In genomic region chr3:179653777-179654117, GRCh38 we compare ENCODE assay signal across 8 cellular contexts. TPM values are rescaled to one million over a fixed set of nuclear protein-coding genes. Genes with fewer than 3 reads are reported as not detected.
A peak's percentile ranks its signal among the peaks of the same experiment; 100 is the strongest.
DNase-seq lines count a peak whose midpoint lies in the region; ATAC-seq and TF ChIP-seq lines count a peak whose summit lies in the region.

No MANE protein-coding gene starts in this region.

- H4K20me1 ChIP-seq in PC-9 (ENCODE audit: insufficient read depth) = no peaks in the 10 kb centered on the region

- POLR2A ChIA-PET in PC-9 (lab: Charles Lee; ENCODE audit: unreplicated experiment) = interaction anchor here (1.6 kb wide), 1 partner anchor 9 kb away, joined by 4 read pairs; no protein-coding TSS in a partner anchor

- DNase-seq in GM12865 (ENCODE audit: low read depth) (no peak), PC-9 (peak in 1 of 2 experiments; percentile 46), vagina (ENCODE audit: extremely low spot score in 2 of 2) (no peak), mucosa of gallbladder (ENCODE audit: low spot score) (no peak), NCI-H524 treated with DMSO at 0.1 percent for 48 hours (lab: John Stamatoyannopoulos, UW) (no peak)

- BruUV-seq in PC-9 (replicated peaks; lab: Mats Ljungman, UMichigan) = TSS peak; percentile 53

- H3K4me3 ChIP-seq in GM12865 (ENCODE audit: low read depth, low read length) (peak overlapping the region; percentile 84), PC-9 (peak overlapping the region; percentile 97), muscle layer of duodenum (ENCODE audit: low read depth in 1 of 2, low read length in 2 of 2) (peak overlapping the region; percentile 69 to 89), vagina (peak overlapping the region; percentile 69 to 76)

- H3K4me1 ChIP-seq in PC-9 (replicated peaks; ENCODE audit: insufficient read depth) (peaks cover 9% of the 10 kb centered on the region), muscle layer of duodenum (ENCODE audit: control insufficient read depth in 1 of 2, insufficient read depth in 2 of 2, low read length in 2 of 2) (peaks cover 0 to 5% of the 10 kb centered on the region in 2 donors), vagina (peaks cover 11% of the 10 kb centered on the region)

- H3K9me2 ChIP-seq in PC-9 (ENCODE audit: insufficient read depth) = no peaks in the 10 kb centered on the region

- CTCF ChIA-PET in PC-9 (lab: Charles Lee) = interaction anchor here (0.6 to 0.7 kb wide), 2 partner anchors 97 to 710 kb away, joined by 3 read pairs; no protein-coding TSS in a partner anchor

- H3K36me3 ChIP-seq in PC-9 (ENCODE audit: low read depth) (no peaks in the 10 kb centered on the region), muscle layer of duodenum (ENCODE audit: control insufficient read depth in 1 of 2, insufficient read depth in 2 of 2, low read length in 2 of 2) (no peaks in the 10 kb centered on the region), vagina (no peaks in the 10 kb centered on the region)

- H2AFZ ChIP-seq in PC-9 = peak overlapping the region; percentile 92

- H3K27ac ChIP-seq in PC-9 (peak overlapping the region; percentile 57), cingulate gyrus (ENCODE audit: low read depth, low read length) (peak overlapping the region; percentile 91), muscle layer of duodenum (ENCODE audit: low read length) (peak overlapping the region; percentile 45), vagina (peak overlapping the region; percentile 90)

- ATAC-seq in GM19395 (IDR thresholded peaks at IDR 0.05; ENCODE audit: unreplicated experiment) = no peak

- no peaks in the 10 kb centered on the region for H3K9me3 ChIP-seq in PC-9 (ENCODE audit: insufficient read depth, low read depth)
- no peaks in the 10 kb centered on the region for H3K9me3 ChIP-seq in muscle layer of duodenum (ENCODE audit: control insufficient read depth in 1 of 2, low read length in 2 of 2)
- no peaks in the 10 kb centered on the region for H3K9me3 ChIP-seq in vagina

- intact Hi-C loops in PC-9 (cut with micrococcal nuclease; ENCODE audit: unreplicated experiment) = loop anchor here (1.0 to 5.0 kb wide), 3 partner anchors 20 to 114 kb away; partner anchors contain the start of genes MRPL47 and NDUFB5
- intact Hi-C loops in vagina (cut with DNase I) = loop anchor here (5.0 kb wide), 1 partner anchor 581 kb away; the partner anchor contains the start of gene ZMAT3

- H3K4me2 ChIP-seq in PC-9 = peak overlapping the region; percentile 71

- no peaks in the 10 kb centered on the region for H3K27me3 ChIP-seq in PC-9 (ENCODE audit: insufficient read depth, low read depth)
- no peaks in the 10 kb centered on the region for H3K27me3 ChIP-seq in muscle layer of duodenum (ENCODE audit: low read depth, low read length)
- H3K27me3 ChIP-seq in vagina = no peaks in the 10 kb centered on the region

- TF ChIP-seq POLR2A in vagina (IDR thresholded peaks at IDR 0.05) = no peak

- TF ChIP-seq CTCF in GM12865 (IDR thresholded peaks at IDR 0.05; ENCODE audit: insufficient read depth, low read depth, low read length, missing control alignments) (no peak), PC-9 (conservative IDR thresholded peaks at IDR 0.05) (no peak), vagina (IDR thresholded peaks at IDR 0.05) (no peak)

- H3F3A ChIP-seq in PC-9 (ENCODE audit: insufficient read depth, low read depth) = peaks cover 25% of the 10 kb centered on the region

- H3K79me2 ChIP-seq in PC-9 (ENCODE audit: low read depth) = peaks cover 46% of the 10 kb centered on the region

RNA-seq across cellular contexts. Expression of gene USP13, which starts 0.9 kb away (rescaled TPM):
- total RNA-seq in PC-9 (2021) = 24.7 and 24.8 TPM in 2 replicates
- total RNA-seq in vagina = 11.5 TPM
- 9.4 TPM for total RNA-seq in mucosa of gallbladder

RNA-seq across cellular contexts. Expression of gene NDUFB5, which starts 49.2 kb away (rescaled TPM):
- 121 and 128 TPM in 2 replicates for total RNA-seq in PC-9 (2021)
- total RNA-seq in vagina = 48.9 TPM
- 103 TPM for total RNA-seq in mucosa of gallbladder

RNA-seq across cellular contexts. Expression of gene MRPL47, which starts 49.3 kb away (rescaled TPM):
- total RNA-seq in PC-9 (2021) (51.3 and 56.1 TPM in 2 replicates), vagina (20.9 TPM), mucosa of gallbladder (22.4 TPM)
